ENCODE assay signal across 26 cellular contexts in genomic region chrX:140434347-140434746, GRCh38.
"Had no signal": no experiment of that assay in that cellular context is flagged by ENCODE, and none has a peak within 500 bp of the region (broad histone marks: within the 10 kb centered on the region; RNA-seq: fewer than 3 reads in every experiment).

No MANE protein-coding gene starts in this region.

- H3K36me3 ChIP-seq: adrenal gland, ascending aorta, breast epithelium, cardiac muscle cell, colonic mucosa had no signal

- H3K4me1 ChIP-seq: adrenal gland, breast epithelium, colonic mucosa had no signal

- H3K9me3 ChIP-seq: adrenal gland, ascending aorta, breast epithelium, colonic mucosa had no signal

- H3K36me3 Mint-ChIP-seq: activated naive CD4-positive, alpha-beta T cell treated with anti-CD3 and anti-CD28 coated beads, Interleukin-2, amount 50 U/mL, for 24 hours; activated naive CD8-positive, alpha-beta T cell treated with anti-CD3 and anti-CD28 coated beads for 36 hours; brain had no signal

- H3K27me3 ChIP-seq: ascending aorta, colonic mucosa had no signal

- H3K27ac ChIP-seq: adrenal gland, ascending aorta, breast epithelium, cardiac muscle cell, colonic mucosa had no signal

- H3K4me3 ChIP-seq: adrenal gland, ascending aorta, breast epithelium, cardiac muscle cell, colonic mucosa had no signal

- H3K4me3 Mint-ChIP-seq: activated CD8-positive, alpha-beta T cell treated with anti-CD3 and anti-CD28 coated beads for 36 hours; activated naive CD4-positive, alpha-beta T cell treated with anti-CD3 and anti-CD28 coated beads for 36 hours; activated naive CD4-positive, alpha-beta T cell treated with anti-CD3 and anti-CD28 coated beads, Interleukin-2, amount 50 U/mL, for 24 hours; activated naive CD8-positive, alpha-beta T cell treated with anti-CD3 and anti-CD28 coated beads for 36 hours; activated naive CD8-positive, alpha-beta T cell treated with anti-CD3 and anti-CD28 coated beads, Interleukin-2, amount 50 U/mL, for 24 hours; activated T-cell treated with anti-CD3 and anti-CD28 coated beads, Interleukin-2, amount 50 U/mL, for 4 hours; activated T-helper 17 cell treated with anti-CD3 and anti-CD28 coated beads, Interleukin-2, amount 50 U/mL, for 72 hours; brain had no signal

- H3K4me1 Mint-ChIP-seq: activated naive CD4-positive, alpha-beta T cell treated with anti-CD3 and anti-CD28 coated beads, Interleukin-2, amount 50 U/mL, for 24 hours; activated naive CD8-positive, alpha-beta T cell treated with anti-CD3 and anti-CD28 coated beads for 36 hours; activated naive CD8-positive, alpha-beta T cell treated with anti-CD3 and anti-CD28 coated beads, Interleukin-2, amount 50 U/mL, for 24 hours; activated T-helper 17 cell treated with anti-CD3 and anti-CD28 coated beads, Interleukin-2, amount 50 U/mL, for 72 hours had no signal

- ATAC-seq: activated CD8-positive, alpha-beta T cell treated with anti-CD3 and anti-CD28 coated beads for 36 hours; activated naive CD8-positive, alpha-beta T cell treated with anti-CD3 and anti-CD28 coated beads, Interleukin-2, amount 50 U/mL, for 24 hours; activated T-cell treated with anti-CD3 and anti-CD28 coated beads, Interleukin-2, amount 50 U/mL, for 4 hours; activated T-helper 17 cell treated with anti-CD3 and anti-CD28 coated beads, Interleukin-2, amount 50 U/mL, for 72 hours; esophagus mucosa had no signal

- H3K9me3 Mint-ChIP-seq: activated CD8-positive, alpha-beta T cell treated with anti-CD3 and anti-CD28 coated beads for 36 hours; activated naive CD4-positive, alpha-beta T cell treated with anti-CD3 and anti-CD28 coated beads for 36 hours; activated naive CD4-positive, alpha-beta T cell treated with anti-CD3 and anti-CD28 coated beads, Interleukin-2, amount 50 U/mL, for 24 hours; activated naive CD8-positive, alpha-beta T cell treated with anti-CD3 and anti-CD28 coated beads for 36 hours; activated naive CD8-positive, alpha-beta T cell treated with anti-CD3 and anti-CD28 coated beads, Interleukin-2, amount 50 U/mL, for 24 hours; activated T-cell treated with anti-CD3 and anti-CD28 coated beads, Interleukin-2, amount 50 U/mL, for 4 hours; activated T-helper 17 cell treated with anti-CD3 and anti-CD28 coated beads, Interleukin-2, amount 50 U/mL, for 72 hours had no signal

- DNase-seq: activated CD4-positive, alpha-beta T cell treated with anti-CD3 and anti-CD28 coated beads for 1 hour; activated CD4-positive, alpha-beta T cell treated with anti-CD3 and anti-CD28 coated beads for 4 hours; activated CD4-positive, alpha-beta T cell treated with anti-CD3 and anti-CD28 coated beads, Interleukin-2, amount 50 U/mL, for 1 hour; activated CD4-positive, alpha-beta T cell treated with anti-CD3 and anti-CD28 coated beads, Interleukin-2, amount 50 U/mL, for 48 hours; activated CD8-positive, alpha-beta memory T cell treated with anti-CD3 and anti-CD28 coated beads for 24 hours; activated CD8-positive, alpha-beta T cell treated with anti-CD3 and anti-CD28 coated beads for 36 hours; activated effector memory CD4-positive, alpha-beta T cell treated with anti-CD3 and anti-CD28 coated beads, Interleukin-2, amount 50 U/mL, for 16 hours; activated naive CD4-positive, alpha-beta T cell treated with anti-CD3 and anti-CD28 coated beads for 36 hours; activated naive CD8-positive, alpha-beta T cell treated with anti-CD3 and anti-CD28 coated beads for 36 hours; activated naive CD8-positive, alpha-beta T cell treated with anti-CD3 and anti-CD28 coated beads, Interleukin-2, amount 50 U/mL, for 24 hours; activated T-cell treated with anti-CD3 and anti-CD28 coated beads, Interleukin-2, amount 50 U/mL, for 4 hours; adrenal gland; central memory CD4-positive, alpha-beta T cell; cerebellar nuclear complex; colonic mucosa; effector CD8-positive, alpha-beta T cell; foreskin fibroblast; head of caudate nucleus; T-helper 2 cell had no signal

- H3K27ac Mint-ChIP-seq: activated CD8-positive, alpha-beta T cell treated with anti-CD3 and anti-CD28 coated beads for 36 hours; activated naive CD4-positive, alpha-beta T cell treated with anti-CD3 and anti-CD28 coated beads for 36 hours; activated naive CD4-positive, alpha-beta T cell treated with anti-CD3 and anti-CD28 coated beads, Interleukin-2, amount 50 U/mL, for 24 hours; activated naive CD8-positive, alpha-beta T cell treated with anti-CD3 and anti-CD28 coated beads for 36 hours; activated naive CD8-positive, alpha-beta T cell treated with anti-CD3 and anti-CD28 coated beads, Interleukin-2, amount 50 U/mL, for 24 hours; activated T-helper 17 cell treated with anti-CD3 and anti-CD28 coated beads, Interleukin-2, amount 50 U/mL, for 72 hours had no signal
